In genomic region chr19:52492991-52493470, GRCh38 we compare ENCODE assay signal across 9 cellular contexts. TPM values are rescaled to one million over a fixed set of nuclear protein-coding genes. Genes with fewer than 3 reads are reported as not detected.
DNase-seq lines count a peak whose midpoint lies in the region; ATAC-seq and TF ChIP-seq lines count a peak whose summit lies in the region.
"Had no signal": no experiment of that assay in that cellular context is flagged by ENCODE, and none has a peak within 500 bp of the region (broad histone marks: within the 10 kb centered on the region; RNA-seq: fewer than 3 reads in every experiment).

No MANE protein-coding gene starts in this region.

- no peak overlapping the region for H2AFZ ChIP-seq in PC-3 (ENCODE audit: low read length)

- H3K27ac ChIP-seq in right cardiac atrium (ENCODE audit: low read length) (no peak overlapping the region), PC-3 (ENCODE audit: low read length) (no peak overlapping the region)

- no TSS peak for BruUV-seq in PC-3 (replicated peaks; lab: Mats Ljungman, UMichigan)

- WGBS in right cardiac atrium, result 14% methylated on average over 28 of the region's 28 CpGs

- no peaks in the 10 kb centered on the region for H3K36me3 ChIP-seq in NT2/D1 (ENCODE audit: insufficient read depth, insufficient read length, low read length)
- no peaks in the 10 kb centered on the region for H3K36me3 ChIP-seq in PC-3 (ENCODE audit: low read depth, low read length)

- H4K20me1 ChIP-seq in PC-3 (ENCODE audit: low read length), result no peaks in the 10 kb centered on the region

- H3K4me2 ChIP-seq in PC-3 (ENCODE audit: low read length), result no peak overlapping the region

- H3K4me3 ChIP-seq in NT2/D1 (ENCODE audit: insufficient read length, low read depth) (peak overlapping the region; percentile 70), right cardiac atrium (ENCODE audit: low read length) (no peak overlapping the region), PC-3 (ENCODE audit: low read length) (no peak overlapping the region)

- CTCF ChIA-PET in PC-3 (lab: Charles Lee), result no interaction called here

- POLR2A ChIA-PET in PC-3 (lab: Charles Lee; ENCODE audit: unreplicated experiment), result no interaction called here

- H3K4me1 ChIP-seq in NT2/D1 (ENCODE audit: insufficient read depth, insufficient read length), result no peaks in the 10 kb centered on the region
- no peaks in the 10 kb centered on the region for H3K4me1 ChIP-seq in right cardiac atrium (ENCODE audit: control insufficient read depth, insufficient read depth, low read length)
- no peaks in the 10 kb centered on the region for H3K4me1 ChIP-seq in PC-3 (ENCODE audit: insufficient read depth, low read length)

- H3F3A ChIP-seq in PC-3 (ENCODE audit: low read length, unreplicated experiment), result no peaks in the 10 kb centered on the region

- in situ Hi-C loops in ACHN (cut with HindIII; ENCODE audit: low pct_ligation_motif_present, low pct_unique_long_range_greater_than_20kb, low sequenced_read_pairs), result no loop called here

- H3K9ac ChIP-seq in NT2/D1 (ENCODE audit: insufficient read length, low read depth) (peak overlapping the region; percentile 90), PC-3 (ENCODE audit: low read length) (no peak overlapping the region)

- ATAC-seq in right cardiac atrium (peak; percentile 51 to 82), omental fat pad (ENCODE audit: low FRiP score) (peak; percentile 37), PC-3 (no peak)

- intact Hi-C loops in right cardiac atrium (cut with DNase I), result no loop called here
- intact Hi-C loops in PC-3 (cut with micrococcal nuclease), result no loop called here
- intact Hi-C loops in posterior cingulate gyrus (cut with DNase I), result no loop called here

- H3K9me2 ChIP-seq in PC-3 (replicated peaks; ENCODE audit: low read length), result no peaks in the 10 kb centered on the region

- H3K9me3 ChIP-seq in NT2/D1 (ENCODE audit: insufficient read depth, low read length), result peaks cover 4% of the 10 kb centered on the region; the same call in 1 of the 2 replicates
- peaks cover 8% of the 10 kb centered on the region for H3K9me3 ChIP-seq in right cardiac atrium (ENCODE audit: control insufficient read depth, low read length)
- peaks cover 20% of the 10 kb centered on the region; the same call in 1 of the 2 replicates for H3K9me3 ChIP-seq in PC-3 (ENCODE audit: low read length)

- H3K27me3 ChIP-seq in NT2/D1 (ENCODE audit: insufficient read depth, insufficient read length), result no peaks in the 10 kb centered on the region
- no peaks in the 10 kb centered on the region for H3K27me3 ChIP-seq in right cardiac atrium (ENCODE audit: control insufficient read depth, insufficient read depth)
- no peaks in the 10 kb centered on the region for H3K27me3 ChIP-seq in PC-3 (ENCODE audit: low read length)

- H3K79me2 ChIP-seq in PC-3 (ENCODE audit: low read length), result no peaks in the 10 kb centered on the region

- TF ChIP-seq CTCF in omental fat pad (IDR thresholded peaks at IDR 0.05) (no peak), PC-3 (conservative IDR thresholded peaks at IDR 0.05; ENCODE audit: low read depth, low read length) (no peak)

- DNase-seq in Daoy (ENCODE audit: low read depth) (peak; percentile 6), NT2/D1 (ENCODE audit: low read depth, low spot score) (peak; percentile 50), right cardiac atrium (peak in 2 of 3 donors; percentile 23 to 61), omental fat pad (ENCODE audit: low spot score) (no peak), PC-3 (no peak), NCI-H446 treated with DMSO at 0.1 percent for 48 hours (lab: John Stamatoyannopoulos, UW) (no peak), ACHN (no peak), posterior cingulate gyrus (no peak)
- DNase-seq: NCI-H1417 had no signal

RNA-seq across cellular contexts. Expression of gene ZNF808, which starts 34.4 kb away (rescaled TPM):
- 8.6 and 10.6 TPM in 2 replicates for total RNA-seq in Daoy (2014; rRNA removed; shearing (Covaris generic))
- total RNA-seq in right cardiac atrium (10 to 100 TPM; 27.6 to 34.2 (median 30.3) TPM), omental fat pad (10 to 100 TPM; 15.1 to 47.6 (median 17.6) TPM), PC-3 (2014; rRNA removed) (9.4 and 14.3 TPM in 2 replicates)
- polyA plus RNA-seq in right cardiac atrium, result 9.0 TPM

RNA-seq across cellular contexts. Expression of gene ZNF578, which starts 39.7 kb away (rescaled TPM):
- 1.4 and 1.6 TPM in 2 replicates for total RNA-seq in Daoy (2014; rRNA removed; shearing (Covaris generic))
- total RNA-seq in right cardiac atrium, result 1 to 10 TPM; 2.3 to 4.8 (median 2.9) TPM
- polyA plus RNA-seq in right cardiac atrium, result 1.2 TPM
- total RNA-seq in omental fat pad, result 1 to 10 TPM in 2 of 4 donors, under 1 TPM in 2; 0.65 to 2.9 (median 1.5) TPM
- total RNA-seq in PC-3 (2014; rRNA removed), result not detected in 2 replicates

Comparison
In these comparisons a context has a peak if more than half of its experiments do, and no peak if none do; other contexts are left out.
1. DNase-seq: peak in Daoy (single experiment), NT2/D1 (single experiment) and right cardiac atrium (2 of 3); none in omental fat pad (single experiment), PC-3 (single experiment), NCI-H446 treated with DMSO at 0.1 percent for 48 hours (single experiment), ACHN (single experiment) and posterior cingulate gyrus (0 of 10).